ENCODE assay signal across 8 cellular contexts in genomic region chr12:67269632-67270578, GRCh38. TPM values are rescaled to one million over a fixed set of nuclear protein-coding genes. Genes with fewer than 3 reads are reported as not detected.
DNase-seq lines count a peak whose midpoint lies in the region; ATAC-seq, FAIRE-seq and TF ChIP-seq lines count a peak whose summit lies in the region.

No MANE protein-coding gene starts in this region.

- H3K9me3 ChIP-seq in HUES64 (ENCODE audit: insufficient read depth, low read depth, low read length) = no peaks in the 10 kb centered on the region
- no peaks in the 10 kb centered on the region for H3K9me3 ChIP-seq in SJSA1 (replicated peaks)

- H3K4me1 ChIP-seq in HUES64 (ENCODE audit: insufficient read depth, low read length) (peaks cover 24% of the 10 kb centered on the region), SJSA1 (replicated peaks) (peaks cover 35% of the 10 kb centered on the region)

- no peak for FAIRE-seq in D721Med (lab: Jason Lieb, UNC)

- H3K36me3 ChIP-seq in HUES64 (ENCODE audit: insufficient read depth, low read length) (peaks cover 11% of the 10 kb centered on the region; the same call in 1 of the 2 replicates), SJSA1 (peaks cover 13% of the 10 kb centered on the region)

- WGBS in HUES64 = under 1% methylated on average over 61 of the region's 61 CpGs

- POLR2A ChIA-PET in activated naive CD8-positive, alpha-beta T cell treated with anti-CD3 and anti-CD28 coated beads, Interleukin-2, amount 10 ng/mL, durations not matched to agents 7 days and 5 days (lab: Charles Lee) = interaction anchor here (0.5 to 1.7 kb wide), 16 partner anchors 10 to 1330 kb away, joined by 3 to 7 read pairs (median 4); partner anchors contain the start of genes DYRK2, LLPH and TMBIM4

- peak overlapping the region; percentile 95 for H3K27ac Mint-ChIP-seq in activated naive CD8-positive, alpha-beta T cell treated with anti-CD3 and anti-CD28 coated beads, Interleukin-2, amount 10 ng/mL, durations not matched to agents 7 days and 5 days

- H3K27ac ChIP-seq in HUES64 (ENCODE audit: low read depth, low read length) = peak overlapping the region; percentile 98
- peak overlapping the region; percentile 95 for H3K27ac ChIP-seq in SJSA1

- ATAC-seq in GM21381 (IDR thresholded peaks at IDR 0.05; ENCODE audit: unreplicated experiment) (peak; percentile 5), left ventricle myocardium superior (peak; percentile 29)
- peak; percentile 2 for ATAC-seq in activated naive CD8-positive, alpha-beta T cell treated with anti-CD3 and anti-CD28 coated beads, Interleukin-2, amount 10 ng/mL, durations not matched to agents 7 days and 5 days (ENCODE audit: low read depth)

- H3K4me1 Mint-ChIP-seq in activated naive CD8-positive, alpha-beta T cell treated with anti-CD3 and anti-CD28 coated beads, Interleukin-2, amount 10 ng/mL, durations not matched to agents 7 days and 5 days = peaks cover 32% of the 10 kb centered on the region

- peak; percentile 1 for TF ChIP-seq CTCF in D721Med (IDR thresholded peaks at IDR 0.05; ENCODE audit: insufficient read depth, missing control alignments)

- H3K27me3 ChIP-seq in HUES64 (ENCODE audit: insufficient read depth, low read length) (no peaks in the 10 kb centered on the region), SJSA1 (replicated peaks) (no peaks in the 10 kb centered on the region)

- DNase-seq in D721Med (ENCODE audit: insufficient read length, low spot score) (no peak), SJSA1 (ENCODE audit: low read depth in 1 of 2, low spot score in 2 of 2) (peak; percentile 48 to 49), left ventricle myocardium superior (peak; percentile 69), retina (peak; percentile 83), AML-193 (lab: John Stamatoyannopoulos, UW) (no peak)
- DNase-seq in activated naive CD8-positive, alpha-beta T cell treated with anti-CD3 and anti-CD28 coated beads, Interleukin-2, amount 10 ng/mL, durations not matched to agents 7 days and 5 days = peak; percentile 65

- H3K9ac ChIP-seq in HUES64 (ENCODE audit: low read depth, low read length) = peak overlapping the region; percentile 85

- H3K9me3 Mint-ChIP-seq in activated naive CD8-positive, alpha-beta T cell treated with anti-CD3 and anti-CD28 coated beads, Interleukin-2, amount 10 ng/mL, durations not matched to agents 7 days and 5 days = no peaks in the 10 kb centered on the region

- intact Hi-C loops in left ventricle myocardium superior (cut with micrococcal nuclease) = no loop called here

- H3K4me3 ChIP-seq in HUES64 (ENCODE audit: low read length) (peak overlapping the region; percentile 77), SJSA1 (peak overlapping the region; percentile 77)

- H3K27me3 Mint-ChIP-seq in activated naive CD8-positive, alpha-beta T cell treated with anti-CD3 and anti-CD28 coated beads, Interleukin-2, amount 10 ng/mL, durations not matched to agents 7 days and 5 days = no peaks in the 10 kb centered on the region

- H3K36me3 Mint-ChIP-seq in activated naive CD8-positive, alpha-beta T cell treated with anti-CD3 and anti-CD28 coated beads, Interleukin-2, amount 10 ng/mL, durations not matched to agents 7 days and 5 days = peaks cover 10% of the 10 kb centered on the region

- peak overlapping the region; percentile 89 for H3K4me3 Mint-ChIP-seq in activated naive CD8-positive, alpha-beta T cell treated with anti-CD3 and anti-CD28 coated beads, Interleukin-2, amount 10 ng/mL, durations not matched to agents 7 days and 5 days

RNA-seq across cellular contexts. Expression of gene CAND1, which starts 0.7 kb away (rescaled TPM):
- 144 TPM for polyA plus RNA-seq in HUES64 (2013, experiment 1 of 2)
- 151 TPM for polyA plus RNA-seq in HUES64 (2013, experiment 2 of 2)
- 88.2 and 134 TPM in 2 replicates for total RNA-seq in SJSA1 (2014; rRNA removed; shearing (Covaris generic))
- total RNA-seq in activated naive CD8-positive, alpha-beta T cell treated with anti-CD3 and anti-CD28 coated beads, Interleukin-2, amount 10 ng/mL, durations not matched to agents 7 days and 5 days = 100 to 1,000 TPM; 145 to 152 TPM
- 38.3 TPM for total RNA-seq in left ventricle myocardium superior

Comparison
In these comparisons a context has a peak if more than half of its experiments do, and no peak if none do; other contexts are left out.
1. DNase-seq: peak in SJSA1 (2 of 2), activated naive CD8-positive, alpha-beta T cell treated with anti-CD3 and anti-CD28 coated beads, Interleukin-2, amount 10 ng/mL, durations not matched to agents 7 days and 5 days (single experiment), left ventricle myocardium superior (single experiment) and retina (single experiment); none in D721Med (single experiment) and AML-193 (0 of 2).
2. Peak in every context shown above with its lines, with median percentiles within 50 percentile points of each other: ATAC-seq.